ENCODE assay signal across 1 cellular context in genomic region chr22:32815059-32815458, GRCh38.
TF ChIP-seq lines count a peak whose summit lies in the region.

No MANE protein-coding gene starts in this region.

TF ChIP-seq in IMR-90, 13 proteins besides CTCF, POLR2A, EP300 and RAD21 (continued from another document):
- no peak for TF ChIP-seq BHLHE40 (IDR thresholded peaks at IDR 0.05; ENCODE audit: low read depth, low read length)
- no peak for TF ChIP-seq MXI1 (IDR thresholded peaks at IDR 0.05; ENCODE audit: borderline replicate concordance, low read depth, low read length)
- no peak for TF ChIP-seq MAZ (IDR thresholded peaks at IDR 0.05; ENCODE audit: borderline replicate concordance, low read depth, low read length)
- TF ChIP-seq FOS (IDR thresholded peaks at IDR 0.05; ENCODE audit: low read depth, low read length), result no peak
- TF ChIP-seq MAFK (IDR thresholded peaks at IDR 0.05; ENCODE audit: low read depth, low read length), result no peak
- TF ChIP-seq RFX5 (IDR thresholded peaks at IDR 0.05; ENCODE audit: low read depth, low read length), result no peak
